26 cellular contexts compared by ENCODE assay signal in genomic region chr2:205267323-205267722, GRCh38.
"Had no signal": no experiment of that assay in that cellular context is flagged by ENCODE, and none has a peak within 500 bp of the region (broad histone marks: within the 10 kb centered on the region; RNA-seq: fewer than 3 reads in every experiment).

No MANE protein-coding gene starts in this region.

- H3K4me3 Mint-ChIP-seq: naive B cell; nephron progenitor cell; stimulated activated memory B cell treated with anti-CD40 and anti-IgM and Interleukin-4, amounts not matched to agents 10 μg/mL and 1 μg/mL and 100 μg/mL, for 72 hours; stimulated activated naive CD8-positive, alpha-beta T cell treated with anti-CD3 and anti-CD28 coated beads, Interleukin-15, Interleukin-2, amounts not matched to agents 100 ng/mL and 50 ng/mL, for 24 hours had no signal

- H3K27ac ChIP-seq: coronary artery, epithelial cell of prostate, esophagus muscularis mucosa, gastrocnemius medialis, heart right ventricle, neutrophil, psoas muscle, right lobe of liver, spleen, tibial artery, upper lobe of right lung, vagina had no signal

- H3K36me3 Mint-ChIP-seq: naive B cell; stimulated activated memory B cell treated with anti-CD40 and anti-IgM and Interleukin-4, amounts not matched to agents 10 μg/mL and 1 μg/mL and 100 μg/mL, for 72 hours had no signal

- ATAC-seq: gastrocnemius medialis; heart right ventricle; left colon; left ventricle myocardium superior; psoas muscle; right lobe of liver; stimulated activated memory B cell treated with anti-CD40 and anti-IgM and Interleukin-4, amounts not matched to agents 10 μg/mL and 1 μg/mL and 100 μg/mL, for 72 hours; upper lobe of right lung had no signal

- H3K9me3 Mint-ChIP-seq: nephron progenitor cell; stimulated activated memory B cell treated with anti-CD40 and anti-IgM and Interleukin-4, amounts not matched to agents 10 μg/mL and 1 μg/mL and 100 μg/mL, for 72 hours had no signal

- H3K27me3 ChIP-seq: esophagus muscularis mucosa, gastrocnemius medialis, heart right ventricle, neutrophil, right lobe of liver, spleen, tibial artery, upper lobe of right lung, vagina had no signal

- H3K4me3 ChIP-seq: coronary artery, esophagus muscularis mucosa, gastrocnemius medialis, heart right ventricle, lung, psoas muscle, right lobe of liver, spleen, tibial artery, upper lobe of right lung, vagina had no signal

- H3K9me3 ChIP-seq: esophagus muscularis mucosa, gastrocnemius medialis, heart right ventricle, neutrophil, psoas muscle, right lobe of liver, tibial artery, upper lobe of right lung, vagina had no signal

- H3K27me3 Mint-ChIP-seq: stimulated activated memory B cell treated with anti-CD40 and anti-IgM and Interleukin-4, amounts not matched to agents 10 μg/mL and 1 μg/mL and 100 μg/mL, for 72 hours; stimulated activated naive CD8-positive, alpha-beta T cell treated with anti-CD3 and anti-CD28 coated beads, Interleukin-15, Interleukin-2, amounts not matched to agents 100 ng/mL and 50 ng/mL, for 24 hours had no signal

- DNase-seq: effector CD8-positive, alpha-beta T cell; gastrocnemius medialis; heart right ventricle; hypothalamus; left colon; left ventricle myocardium superior; mesenchymal stem cell; naive B cell; nephron progenitor cell; psoas muscle; retina; right lobe of liver; spleen; stimulated activated CD4-positive, alpha-beta T cell treated with anti-CD3 and anti-CD28 coated beads, Interleukin-15, amount 100 ng/mL, for 24 hours; stimulated activated CD4-positive, alpha-beta T cell treated with anti-CD3 and anti-CD28 coated beads, Interleukin-1b, Interleukin-23, amount 100 ng/mL, for 48 hours; stimulated activated CD4-positive, alpha-beta T cell treated with anti-CD3 and anti-CD28 coated beads, Interleukin-4, amount 100 ng/mL, for 24 hours; tibial artery; upper lobe of right lung had no signal

- H3K4me1 Mint-ChIP-seq: naive B cell; stimulated activated memory B cell treated with anti-CD40 and anti-IgM and Interleukin-4, amounts not matched to agents 10 μg/mL and 1 μg/mL and 100 μg/mL, for 72 hours had no signal

- H3K27ac Mint-ChIP-seq: naive B cell; nephron progenitor cell; stimulated activated memory B cell treated with anti-CD40 and anti-IgM and Interleukin-4, amounts not matched to agents 10 μg/mL and 1 μg/mL and 100 μg/mL, for 72 hours; stimulated activated naive CD8-positive, alpha-beta T cell treated with anti-CD3 and anti-CD28 coated beads, Interleukin-15, Interleukin-2, amounts not matched to agents 100 ng/mL and 50 ng/mL, for 24 hours had no signal

- H3K36me3 ChIP-seq: esophagus muscularis mucosa, gastrocnemius medialis, heart right ventricle, neutrophil, right lobe of liver, spleen, tibial artery, upper lobe of right lung, vagina had no signal

- H3K4me1 ChIP-seq: esophagus muscularis mucosa, gastrocnemius medialis, heart right ventricle, psoas muscle, right lobe of liver, spleen, tibial artery, upper lobe of right lung had no signal
